In the genomic region with DNA sequence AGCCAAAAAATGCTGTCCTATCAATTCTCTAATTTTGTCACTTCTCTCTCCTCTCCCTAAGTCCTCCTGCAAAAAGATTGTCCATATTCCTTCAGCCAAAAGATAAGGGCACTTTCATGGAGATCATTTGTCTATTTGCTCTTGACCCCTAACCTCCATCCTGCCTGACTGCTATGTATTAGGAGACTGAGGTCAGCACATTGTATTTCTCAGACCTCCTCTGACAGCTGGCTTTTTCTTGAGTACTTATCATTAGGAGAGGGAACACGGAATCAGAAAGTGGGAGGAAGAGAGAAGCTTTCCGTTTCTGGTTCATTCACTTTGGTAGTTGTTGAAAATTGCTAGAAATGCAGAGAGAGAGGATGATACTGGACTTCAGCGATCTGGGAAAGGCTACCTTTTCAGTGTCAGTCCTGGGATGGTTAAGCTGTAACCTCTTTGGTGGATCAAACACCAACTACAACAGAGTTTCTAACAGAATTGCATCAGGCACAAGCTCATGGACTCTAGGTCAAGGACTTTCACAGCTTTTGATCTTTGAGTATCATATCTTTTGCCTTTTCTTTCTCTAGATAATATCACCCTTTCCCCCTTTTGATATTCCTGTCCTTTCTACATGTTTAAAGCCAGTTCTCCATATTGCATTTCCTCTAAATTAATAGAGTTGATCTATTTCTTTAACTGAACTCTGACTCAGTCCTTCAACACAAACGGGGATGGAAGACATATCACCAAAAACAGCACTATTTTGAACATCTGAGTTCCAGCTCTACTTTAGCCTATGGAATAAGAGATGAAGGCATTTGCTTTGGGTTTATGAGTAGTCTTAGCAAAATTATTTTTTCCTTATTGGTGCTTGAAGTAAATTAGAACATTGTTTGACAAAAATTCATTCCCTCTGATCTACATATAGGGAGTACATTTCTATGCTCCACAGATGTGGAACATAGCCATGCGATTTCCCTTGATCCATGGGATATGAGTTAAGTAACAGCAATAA, we compare ENCODE assay signal across 1 cellular context.
A peak's percentile ranks its signal among the peaks of the same experiment; 100 is the strongest.
TF ChIP-seq lines count a peak whose summit lies in the region.

No MANE protein-coding gene starts in this region.

TF ChIP-seq in HepG2, 621 proteins besides CTCF, POLR2A, EP300 and RAD21 (continued from another document and continues in another):
- TF ChIP-seq, protein P1, sequence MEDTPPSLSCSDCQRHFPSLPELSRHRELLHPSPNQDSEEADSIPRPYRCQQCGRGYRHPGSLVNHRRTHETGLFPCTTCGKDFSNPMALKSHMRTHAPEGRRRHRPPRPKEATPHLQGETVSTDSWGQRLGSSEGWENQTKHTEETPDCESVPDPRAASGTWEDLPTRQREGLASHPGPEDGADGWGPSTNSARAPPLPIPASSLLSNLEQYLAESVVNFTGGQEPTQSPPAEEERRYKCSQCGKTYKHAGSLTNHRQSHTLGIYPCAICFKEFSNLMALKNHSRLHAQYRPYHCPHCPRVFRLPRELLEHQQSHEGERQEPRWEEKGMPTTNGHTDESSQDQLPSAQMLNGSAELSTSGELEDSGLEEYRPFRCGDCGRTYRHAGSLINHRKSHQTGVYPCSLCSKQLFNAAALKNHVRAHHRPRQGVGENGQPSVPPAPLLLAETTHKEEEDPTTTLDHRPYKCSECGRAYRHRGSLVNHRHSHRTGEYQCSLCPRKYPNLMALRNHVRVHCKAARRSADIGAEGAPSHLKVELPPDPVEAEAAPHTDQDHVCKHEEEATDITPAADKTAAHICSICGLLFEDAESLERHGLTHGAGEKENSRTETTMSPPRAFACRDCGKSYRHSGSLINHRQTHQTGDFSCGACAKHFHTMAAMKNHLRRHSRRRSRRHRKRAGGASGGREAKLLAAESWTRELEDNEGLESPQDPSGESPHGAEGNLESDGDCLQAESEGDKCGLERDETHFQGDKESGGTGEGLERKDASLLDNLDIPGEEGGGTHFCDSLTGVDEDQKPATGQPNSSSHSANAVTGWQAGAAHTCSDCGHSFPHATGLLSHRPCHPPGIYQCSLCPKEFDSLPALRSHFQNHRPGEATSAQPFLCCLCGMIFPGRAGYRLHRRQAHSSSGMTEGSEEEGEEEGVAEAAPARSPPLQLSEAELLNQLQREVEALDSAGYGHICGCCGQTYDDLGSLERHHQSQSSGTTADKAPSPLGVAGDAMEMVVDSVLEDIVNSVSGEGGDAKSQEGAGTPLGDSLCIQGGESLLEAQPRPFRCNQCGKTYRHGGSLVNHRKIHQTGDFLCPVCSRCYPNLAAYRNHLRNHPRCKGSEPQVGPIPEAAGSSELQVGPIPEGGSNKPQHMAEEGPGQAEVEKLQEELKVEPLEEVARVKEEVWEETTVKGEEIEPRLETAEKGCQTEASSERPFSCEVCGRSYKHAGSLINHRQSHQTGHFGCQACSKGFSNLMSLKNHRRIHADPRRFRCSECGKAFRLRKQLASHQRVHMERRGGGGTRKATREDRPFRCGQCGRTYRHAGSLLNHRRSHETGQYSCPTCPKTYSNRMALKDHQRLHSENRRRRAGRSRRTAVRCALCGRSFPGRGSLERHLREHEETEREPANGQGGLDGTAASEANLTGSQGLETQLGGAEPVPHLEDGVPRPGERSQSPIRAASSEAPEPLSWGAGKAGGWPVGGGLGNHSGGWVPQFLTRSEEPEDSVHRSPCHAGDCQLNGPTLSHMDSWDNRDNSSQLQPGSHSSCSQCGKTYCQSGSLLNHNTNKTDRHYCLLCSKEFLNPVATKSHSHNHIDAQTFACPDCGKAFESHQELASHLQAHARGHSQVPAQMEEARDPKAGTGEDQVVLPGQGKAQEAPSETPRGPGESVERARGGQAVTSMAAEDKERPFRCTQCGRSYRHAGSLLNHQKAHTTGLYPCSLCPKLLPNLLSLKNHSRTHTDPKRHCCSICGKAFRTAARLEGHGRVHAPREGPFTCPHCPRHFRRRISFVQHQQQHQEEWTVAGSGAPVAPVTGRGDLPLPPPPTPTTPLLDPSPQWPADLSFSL (CRISPR knock-in tag; IDR thresholded peaks at IDR 0.05) = no peak
- TF ChIP-seq, protein P2, sequence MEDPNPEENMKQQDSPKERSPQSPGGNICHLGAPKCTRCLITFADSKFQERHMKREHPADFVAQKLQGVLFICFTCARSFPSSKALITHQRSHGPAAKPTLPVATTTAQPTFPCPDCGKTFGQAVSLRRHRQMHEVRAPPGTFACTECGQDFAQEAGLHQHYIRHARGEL (CRISPR knock-in tag; IDR thresholded peaks at IDR 0.05) = no peak
- TF ChIP-seq ZNF329 (CRISPR knock-in tag; IDR thresholded peaks at IDR 0.05; ENCODE audit: low read depth) (peak; percentile 37; the same call in 1 of the 2 replicates), YEATS2 (CRISPR knock-in tag; IDR thresholded peaks at IDR 0.05; ENCODE audit: borderline replicate concordance) (no peak), CREB1 (IDR thresholded peaks at IDR 0.05) (no peak), CREB1 (CRISPR knock-in tag; IDR thresholded peaks at IDR 0.05) (peak; percentile 44; the same call in 1 of the 2 replicates), HMGXB4 (CRISPR knock-in tag; IDR thresholded peaks at IDR 0.05; ENCODE audit: borderline replicate concordance in 1 of 2, low read depth in 1 of 2) (no peak), THYN1 (CRISPR knock-in tag; IDR thresholded peaks at IDR 0.05; ENCODE audit: borderline replicate concordance, low read depth) (no peak), FOXO1 (CRISPR knock-in tag; IDR thresholded peaks at IDR 0.05) (peak; percentile 50; the same call in 1 of the 2 replicates), HIVEP1 (CRISPR knock-in tag; IDR thresholded peaks at IDR 0.05) (no peak), GMEB2 (CRISPR knock-in tag; IDR thresholded peaks at IDR 0.05; ENCODE audit: low read depth) (no peak), KMT2A (CRISPR knock-in tag; IDR thresholded peaks at IDR 0.05) (no peak), ZNF124 (CRISPR knock-in tag; IDR thresholded peaks at IDR 0.05) (no peak), ESRRA (CRISPR knock-in tag; IDR thresholded peaks at IDR 0.05; ENCODE audit: low read depth) (peak; percentile 86), CERS6 (CRISPR knock-in tag; IDR thresholded peaks at IDR 0.05) (no peak), ZNF275 (CRISPR knock-in tag; IDR thresholded peaks at IDR 0.05; ENCODE audit: borderline replicate concordance) (no peak), SOX6 (IDR thresholded peaks at IDR 0.05) (no peak), SOX6 (CRISPR knock-in tag; IDR thresholded peaks at IDR 0.05) (peak; percentile 95)
- TF ChIP-seq, protein P3, sequence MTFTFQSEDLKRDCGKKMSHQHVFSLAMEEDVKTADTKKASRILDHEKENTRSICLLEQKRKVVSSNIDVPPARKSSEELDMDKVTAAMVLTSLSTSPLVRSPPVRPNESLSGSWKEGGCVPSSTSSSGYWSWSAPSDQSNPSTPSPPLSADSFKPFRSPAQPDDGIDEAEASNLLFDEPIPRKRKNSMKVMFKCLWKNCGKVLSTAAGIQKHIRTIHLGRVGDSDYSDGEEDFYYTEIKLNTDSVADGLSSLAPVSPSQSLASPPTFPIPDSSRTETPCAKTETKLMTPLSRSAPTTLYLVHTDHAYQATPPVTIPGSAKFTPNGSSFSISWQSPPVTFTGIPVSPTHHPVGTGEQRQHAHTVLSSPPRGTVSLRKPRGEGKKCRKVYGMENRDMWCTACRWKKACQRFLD (CRISPR knock-in tag; IDR thresholded peaks at IDR 0.05; ENCODE audit: borderline replicate concordance) = no peak
- TF ChIP-seq, protein P4, sequence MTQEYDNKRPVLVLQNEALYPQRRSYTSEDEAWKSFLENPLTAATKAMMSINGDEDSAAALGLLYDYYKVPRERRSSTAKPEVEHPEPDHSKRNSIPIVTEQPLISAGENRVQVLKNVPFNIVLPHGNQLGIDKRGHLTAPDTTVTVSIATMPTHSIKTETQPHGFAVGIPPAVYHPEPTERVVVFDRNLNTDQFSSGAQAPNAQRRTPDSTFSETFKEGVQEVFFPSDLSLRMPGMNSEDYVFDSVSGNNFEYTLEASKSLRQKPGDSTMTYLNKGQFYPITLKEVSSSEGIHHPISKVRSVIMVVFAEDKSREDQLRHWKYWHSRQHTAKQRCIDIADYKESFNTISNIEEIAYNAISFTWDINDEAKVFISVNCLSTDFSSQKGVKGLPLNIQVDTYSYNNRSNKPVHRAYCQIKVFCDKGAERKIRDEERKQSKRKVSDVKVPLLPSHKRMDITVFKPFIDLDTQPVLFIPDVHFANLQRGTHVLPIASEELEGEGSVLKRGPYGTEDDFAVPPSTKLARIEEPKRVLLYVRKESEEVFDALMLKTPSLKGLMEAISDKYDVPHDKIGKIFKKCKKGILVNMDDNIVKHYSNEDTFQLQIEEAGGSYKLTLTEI (CRISPR knock-in tag; conservative IDR thresholded peaks at IDR 0.05) = no peak
- TF ChIP-seq, protein P5, sequence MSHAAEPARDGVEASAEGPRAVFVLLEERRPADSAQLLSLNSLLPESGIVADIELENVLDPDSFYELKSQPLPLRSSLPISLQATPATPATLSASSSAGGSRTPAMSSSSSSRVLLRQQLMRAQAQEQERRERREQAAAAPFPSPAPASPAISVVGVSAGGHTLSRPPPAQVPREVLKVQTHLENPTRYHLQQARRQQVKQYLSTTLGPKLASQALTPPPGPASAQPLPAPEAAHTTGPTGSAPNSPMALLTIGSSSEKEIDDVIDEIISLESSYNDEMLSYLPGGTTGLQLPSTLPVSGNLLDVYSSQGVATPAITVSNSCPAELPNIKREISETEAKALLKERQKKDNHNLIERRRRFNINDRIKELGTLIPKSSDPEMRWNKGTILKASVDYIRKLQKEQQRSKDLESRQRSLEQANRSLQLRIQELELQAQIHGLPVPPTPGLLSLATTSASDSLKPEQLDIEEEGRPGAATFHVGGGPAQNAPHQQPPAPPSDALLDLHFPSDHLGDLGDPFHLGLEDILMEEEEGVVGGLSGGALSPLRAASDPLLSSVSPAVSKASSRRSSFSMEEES (CRISPR knock-in tag; IDR thresholded peaks at IDR 0.05) = no peak
- TF ChIP-seq, protein P6, sequence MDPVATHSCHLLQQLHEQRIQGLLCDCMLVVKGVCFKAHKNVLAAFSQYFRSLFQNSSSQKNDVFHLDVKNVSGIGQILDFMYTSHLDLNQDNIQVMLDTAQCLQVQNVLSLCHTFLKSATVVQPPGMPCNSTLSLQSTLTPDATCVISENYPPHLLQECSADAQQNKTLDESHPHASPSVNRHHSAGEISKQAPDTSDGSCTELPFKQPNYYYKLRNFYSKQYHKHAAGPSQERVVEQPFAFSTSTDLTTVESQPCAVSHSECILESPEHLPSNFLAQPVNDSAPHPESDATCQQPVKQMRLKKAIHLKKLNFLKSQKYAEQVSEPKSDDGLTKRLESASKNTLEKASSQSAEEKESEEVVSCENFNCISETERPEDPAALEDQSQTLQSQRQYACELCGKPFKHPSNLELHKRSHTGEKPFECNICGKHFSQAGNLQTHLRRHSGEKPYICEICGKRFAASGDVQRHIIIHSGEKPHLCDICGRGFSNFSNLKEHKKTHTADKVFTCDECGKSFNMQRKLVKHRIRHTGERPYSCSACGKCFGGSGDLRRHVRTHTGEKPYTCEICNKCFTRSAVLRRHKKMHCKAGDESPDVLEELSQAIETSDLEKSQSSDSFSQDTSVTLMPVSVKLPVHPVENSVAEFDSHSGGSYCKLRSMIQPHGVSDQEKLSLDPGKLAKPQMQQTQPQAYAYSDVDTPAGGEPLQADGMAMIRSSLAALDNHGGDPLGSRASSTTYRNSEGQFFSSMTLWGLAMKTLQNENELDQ (CRISPR knock-in tag; IDR thresholded peaks at IDR 0.05; ENCODE audit: borderline replicate concordance) = no peak
- TF ChIP-seq, protein P7, sequence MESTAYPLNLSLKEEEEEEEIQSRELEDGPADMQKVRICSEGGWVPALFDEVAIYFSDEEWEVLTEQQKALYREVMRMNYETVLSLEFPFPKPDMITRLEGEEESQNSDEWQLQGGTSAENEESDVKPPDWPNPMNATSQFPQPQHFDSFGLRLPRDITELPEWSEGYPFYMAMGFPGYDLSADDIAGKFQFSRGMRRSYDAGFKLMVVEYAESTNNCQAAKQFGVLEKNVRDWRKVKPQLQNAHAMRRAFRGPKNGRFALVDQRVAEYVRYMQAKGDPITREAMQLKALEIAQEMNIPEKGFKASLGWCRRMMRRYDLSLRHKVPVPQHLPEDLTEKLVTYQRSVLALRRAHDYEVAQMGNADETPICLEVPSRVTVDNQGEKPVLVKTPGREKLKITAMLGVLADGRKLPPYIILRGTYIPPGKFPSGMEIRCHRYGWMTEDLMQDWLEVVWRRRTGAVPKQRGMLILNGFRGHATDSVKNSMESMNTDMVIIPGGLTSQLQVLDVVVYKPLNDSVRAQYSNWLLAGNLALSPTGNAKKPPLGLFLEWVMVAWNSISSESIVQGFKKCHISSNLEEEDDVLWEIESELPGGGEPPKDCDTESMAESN (CRISPR knock-in tag; conservative IDR thresholded peaks at IDR 0.05) = peak; percentile 66; the same call in 1 of the 2 replicates
